8 cellular contexts compared by ENCODE assay signal in genomic region chr4:24470681-24471622, GRCh38.
DNase-seq lines count a peak whose midpoint lies in the region; ATAC-seq and TF ChIP-seq lines count a peak whose summit lies in the region.

No MANE protein-coding gene starts in this region.

- intact Hi-C loops in left cardiac atrium (cut with DNase I) = no loop called here

- H3K9me3 Mint-ChIP-seq in activated naive CD8-positive, alpha-beta T cell treated with anti-CD3 and anti-CD28 coated beads, Interleukin-2, amount 10 ng/mL, durations not matched to agents 7 days and 5 days = no peaks in the 10 kb centered on the region
- no peaks in the 10 kb centered on the region for H3K9me3 Mint-ChIP-seq in progenitor cell of endocrine pancreas (ENCODE audit: low read depth)

- no peak for TF ChIP-seq CTCF in progenitor cell of endocrine pancreas (IDR thresholded peaks at IDR 0.05; ENCODE audit: unreplicated experiment)

- H3K36me3 Mint-ChIP-seq in activated naive CD8-positive, alpha-beta T cell treated with anti-CD3 and anti-CD28 coated beads, Interleukin-2, amount 10 ng/mL, durations not matched to agents 7 days and 5 days = peaks cover 2% of the 10 kb centered on the region
- H3K36me3 Mint-ChIP-seq in progenitor cell of endocrine pancreas (ENCODE audit: insufficient read depth) = no peaks in the 10 kb centered on the region

- H3K27ac Mint-ChIP-seq in activated naive CD8-positive, alpha-beta T cell treated with anti-CD3 and anti-CD28 coated beads, Interleukin-2, amount 10 ng/mL, durations not matched to agents 7 days and 5 days = peak overlapping the region; percentile 37
- H3K27ac Mint-ChIP-seq in progenitor cell of endocrine pancreas = peak overlapping the region; percentile 90

- peaks cover 28% of the 10 kb centered on the region for H3K4me1 Mint-ChIP-seq in activated naive CD8-positive, alpha-beta T cell treated with anti-CD3 and anti-CD28 coated beads, Interleukin-2, amount 10 ng/mL, durations not matched to agents 7 days and 5 days
- peaks cover 18% of the 10 kb centered on the region for H3K4me1 Mint-ChIP-seq in progenitor cell of endocrine pancreas (ENCODE audit: low read depth)

- ATAC-seq in activated naive CD8-positive, alpha-beta T cell treated with anti-CD3 and anti-CD28 coated beads, Interleukin-2, amount 10 ng/mL, durations not matched to agents 7 days and 5 days (ENCODE audit: low read depth) = no peak
- peak; percentile 11 to 22 for ATAC-seq in left cardiac atrium
- ATAC-seq in GM19328 (IDR thresholded peaks at IDR 0.05; ENCODE audit: unreplicated experiment) = no peak

- peak; percentile 23 to 27 for DNase-seq in NCI-H187 (lab: John Stamatoyannopoulos, UW)
- no peak for DNase-seq in NCI-H187 treated with DMSO at 0.1 percent for 48 hours (lab: John Stamatoyannopoulos, UW)
- DNase-seq in NCI-H2171 treated with DMSO at 0.1 percent for 48 hours (lab: John Stamatoyannopoulos, UW) = peak; percentile 1
- peak; percentile 46 for DNase-seq in activated naive CD8-positive, alpha-beta T cell treated with anti-CD3 and anti-CD28 coated beads, Interleukin-2, amount 10 ng/mL, durations not matched to agents 7 days and 5 days
- peak; percentile 49 for DNase-seq in left cardiac atrium
- DNase-seq in progenitor cell of endocrine pancreas (ENCODE audit: low spot score, unreplicated experiment) = peak; percentile 19
- no peak for DNase-seq in effector CD8-positive, alpha-beta T cell (lab: John Stamatoyannopoulos, UW)

- H3K27me3 Mint-ChIP-seq in activated naive CD8-positive, alpha-beta T cell treated with anti-CD3 and anti-CD28 coated beads, Interleukin-2, amount 10 ng/mL, durations not matched to agents 7 days and 5 days = peaks cover 79% of the 10 kb centered on the region
- peaks cover 84% of the 10 kb centered on the region for H3K27me3 Mint-ChIP-seq in progenitor cell of endocrine pancreas

- POLR2A ChIA-PET in activated naive CD8-positive, alpha-beta T cell treated with anti-CD3 and anti-CD28 coated beads, Interleukin-2, amount 10 ng/mL, durations not matched to agents 7 days and 5 days (lab: Charles Lee) = interaction anchor here (1.3 kb wide), 1 partner anchor 114 kb away, joined by 4 read pairs; the partner anchor contains the start of gene DHX15

- H3K4me3 Mint-ChIP-seq in activated naive CD8-positive, alpha-beta T cell treated with anti-CD3 and anti-CD28 coated beads, Interleukin-2, amount 10 ng/mL, durations not matched to agents 7 days and 5 days = peak overlapping the region; percentile 87
- peak overlapping the region; percentile 87 for H3K4me3 Mint-ChIP-seq in progenitor cell of endocrine pancreas (ENCODE audit: low read depth)

Comparison
In these comparisons a context has a peak if more than half of its experiments do, and no peak if none do; other contexts are left out.
1. DNase-seq: peak in NCI-H187 (2 of 2), NCI-H2171 treated with DMSO at 0.1 percent for 48 hours (single experiment), activated naive CD8-positive, alpha-beta T cell treated with anti-CD3 and anti-CD28 coated beads, Interleukin-2, amount 10 ng/mL, durations not matched to agents 7 days and 5 days (single experiment), left cardiac atrium (single experiment) and progenitor cell of endocrine pancreas (single experiment); none in NCI-H187 treated with DMSO at 0.1 percent for 48 hours (single experiment) and effector CD8-positive, alpha-beta T cell (single experiment).
2. ATAC-seq: peak in left cardiac atrium (2 of 2); none in activated naive CD8-positive, alpha-beta T cell treated with anti-CD3 and anti-CD28 coated beads, Interleukin-2, amount 10 ng/mL, durations not matched to agents 7 days and 5 days (single experiment) and GM19328 (single experiment).